8 cellular contexts compared by ENCODE assay signal in the genomic region with DNA sequence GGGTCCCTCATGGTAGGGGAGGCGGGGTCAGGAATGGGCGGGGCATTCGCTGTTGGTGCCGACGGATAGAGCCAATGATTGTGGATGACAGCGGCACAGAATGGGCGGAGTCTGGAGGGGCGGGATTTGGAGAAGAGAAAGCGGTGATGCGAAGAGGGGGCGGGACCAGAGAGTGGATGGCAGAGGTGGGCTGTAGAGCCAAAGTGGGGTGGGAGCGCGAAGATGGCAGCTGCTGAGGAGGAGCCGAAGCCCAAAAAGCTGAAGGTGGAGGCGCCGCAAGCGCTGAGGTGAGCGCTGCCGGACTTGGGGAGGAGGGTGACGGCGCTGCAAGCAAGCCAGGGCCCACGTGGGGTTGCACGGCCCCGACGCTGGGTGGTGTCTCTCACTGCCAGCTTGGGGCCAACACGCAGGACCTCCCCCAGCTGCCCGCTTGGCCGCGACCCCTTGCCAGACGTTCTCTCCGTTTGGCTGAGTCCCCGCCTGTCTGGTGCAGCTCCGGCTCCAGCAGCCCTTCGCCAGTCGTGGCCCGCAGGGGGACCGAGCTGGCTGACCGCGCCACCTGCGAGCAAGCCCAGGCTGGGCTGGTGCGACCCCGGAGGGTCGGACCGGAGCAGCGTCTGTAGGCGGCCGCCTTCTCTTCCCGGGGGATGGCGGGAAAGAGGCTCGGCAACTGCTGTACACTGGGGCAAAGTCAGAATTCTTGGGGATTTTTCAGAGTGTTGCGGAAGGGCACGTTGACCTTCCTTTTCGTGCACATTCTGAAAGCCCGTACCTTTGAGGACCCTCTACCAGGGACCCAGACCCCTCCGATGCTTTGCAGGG. TPM values are rescaled to one million over a fixed set of nuclear protein-coding genes. Genes with fewer than 3 reads are reported as not detected.
DNase-seq lines count a peak whose midpoint lies in the region; ATAC-seq lines count a peak whose summit lies in the region.

A gene (plus strand): TSS at position 165 of the 822 bp plus-strand sequence. CDS start 58 bp downstream, at position 223.

- H3K27ac ChIP-seq in CD8-positive, alpha-beta memory T cell (ENCODE audit: low read depth, low read length), result peak within 1 kb of the TSS; percentile 88

- no peaks in the 10 kb centered on the region for H3K9me3 ChIP-seq in CD8-positive, alpha-beta memory T cell (ENCODE audit: low read length)
- no peaks in the 10 kb centered on the region for H3K9me3 ChIP-seq in endocrine pancreas (ENCODE audit: control insufficient read depth, low read length)

- H3K36me3 Mint-ChIP-seq in CD8-positive, alpha-beta memory T cell, result peaks cover 0 to 15% (median 4%) of the 10 kb centered on the region in 3 donors

- no peaks in the 10 kb centered on the region for H3K36me3 ChIP-seq in CD8-positive, alpha-beta memory T cell (ENCODE audit: insufficient read depth, low read length)
- no peaks in the 10 kb centered on the region for H3K36me3 ChIP-seq in endocrine pancreas (ENCODE audit: control insufficient read depth, insufficient read depth, low read length)

- POLR2A ChIA-PET in CD8-positive, alpha-beta memory T cell (lab: Charles Lee), result interaction anchor here (1.0 to 1.9 kb wide), 4 partner anchors 25 to 1083 kb away, joined by 3 to 12 read pairs (median 3); no protein-coding TSS in a partner anchor

- peak within 1 kb of the TSS in 4 of 8 donors; percentile 39 to 93 (median 54) for H3K27ac Mint-ChIP-seq in CD8-positive, alpha-beta memory T cell

- no peak within 1 kb of the TSS for H3K4me3 Mint-ChIP-seq in CD8-positive, alpha-beta memory T cell

- H3K27me3 ChIP-seq in CD8-positive, alpha-beta memory T cell (ENCODE audit: insufficient read depth, low read length, poor library complexity, severe bottlenecking), result no peaks in the 10 kb centered on the region
- H3K27me3 ChIP-seq in endocrine pancreas (ENCODE audit: control insufficient read depth, insufficient read depth, low read length), result no peaks in the 10 kb centered on the region

- H3K9me3 Mint-ChIP-seq in CD8-positive, alpha-beta memory T cell, result no peaks in the 10 kb centered on the region

- CTCF ChIA-PET in CD8-positive, alpha-beta memory T cell (lab: Charles Lee), result interaction anchor here (0.9 to 2.9 kb wide), 10 partner anchors 20 to 1084 kb away, joined by 3 to 19 read pairs (median 6); a partner anchor contains a TSS

- DNase-seq in CD8-positive, alpha-beta memory T cell, result peak; percentile 99 to 100 (median 100)
- DNase-seq in NOMO-1 treated with DMSO at 0.1 percent for 48 hours (lab: John Stamatoyannopoulos, UW; ENCODE audit: unreplicated experiment), result peak; percentile 97
- peak; percentile 96 to 99 (median 98) for DNase-seq in activated CD8-positive, alpha-beta memory T cell treated with anti-CD3 and anti-CD28 coated beads for 48 hours (ENCODE audit: low read depth in 2 of 3, low spot score in 2 of 3)
- peak; percentile 99 for DNase-seq in mesenteric fat pad (ENCODE audit: low spot score)
- DNase-seq in stimulated activated CD8-positive, alpha-beta memory T cell treated with anti-CD3 and anti-CD28 coated beads, Interleukin-15, amount 100 ng/mL, for 24 hours (ENCODE audit: low read depth), result peak; percentile 96

- no peaks in the 10 kb centered on the region for H3K27me3 Mint-ChIP-seq in CD8-positive, alpha-beta memory T cell

- H3K4me3 ChIP-seq in CD8-positive, alpha-beta memory T cell (ENCODE audit: low read length), result peak within 1 kb of the TSS; percentile 89
- peak within 1 kb of the TSS; percentile 96 for H3K4me3 ChIP-seq in endocrine pancreas (ENCODE audit: control insufficient read depth, insufficient read depth, low read length)

- ATAC-seq in GM19395 (IDR thresholded peaks at IDR 0.05; ENCODE audit: unreplicated experiment) (peak; percentile 84), HG03565 (IDR thresholded peaks at IDR 0.05; ENCODE audit: unreplicated experiment) (peak; percentile 65)

- H3K4me1 Mint-ChIP-seq in CD8-positive, alpha-beta memory T cell, result peaks cover 38 to 58% (median 51%) of the 10 kb centered on the region in 3 donors

- H3K9ac ChIP-seq in endocrine pancreas (ENCODE audit: control insufficient read depth, insufficient read depth, low read length), result peak within 1 kb of the TSS; percentile 87

- H3K4me1 ChIP-seq in CD8-positive, alpha-beta memory T cell (ENCODE audit: insufficient read depth, low read length), result peaks cover 32% of the 10 kb centered on the region
- peaks cover 20% of the 10 kb centered on the region for H3K4me1 ChIP-seq in endocrine pancreas (ENCODE audit: control insufficient read depth, insufficient read depth, low read length)

RNA-seq across cellular contexts. Expression of the gene that starts here (rescaled TPM):
- total RNA-seq in CD8-positive, alpha-beta memory T cell, result 10 to 100 TPM; 64.4 to 65.1 TPM
- 54.1 TPM for polyA plus RNA-seq in CD8-positive, alpha-beta memory T cell
- 34.9 TPM for total RNA-seq in mesenteric fat pad

Comparison
In these comparisons a context has a peak if more than half of its experiments do, and no peak if none do; other contexts are left out.
1. Peak in every context shown above with its lines: DNase-seq, ATAC-seq, H3K4me3 ChIP-seq and H3K27ac ChIP-seq.